31 cellular contexts compared by ENCODE assay signal in the genomic region with DNA sequence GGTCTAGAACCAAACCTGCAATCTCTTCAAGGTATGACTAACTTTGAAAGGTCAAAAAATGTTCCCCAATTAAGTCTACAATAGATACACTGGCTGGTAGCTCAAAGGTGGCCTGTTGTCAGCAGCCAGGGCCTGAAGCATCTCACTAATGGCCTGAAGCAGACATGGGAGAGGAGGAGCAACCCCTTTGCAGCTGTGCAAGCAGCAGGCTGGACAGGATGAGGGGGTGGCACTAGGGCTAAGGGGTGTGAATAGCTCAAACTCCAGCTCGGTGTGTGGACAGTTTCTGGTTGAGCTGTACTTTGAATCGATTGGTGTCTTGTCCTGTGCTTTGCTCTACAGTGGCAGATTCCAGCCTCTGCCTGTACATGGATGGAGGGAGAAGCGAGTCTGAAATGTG. TPM values are rescaled to one million over a fixed set of nuclear protein-coding genes. Genes with fewer than 3 reads are reported as not detected.
A peak's percentile ranks its signal among the peaks of the same experiment; 100 is the strongest.
DNase-seq lines count a peak whose midpoint lies in the region; ATAC-seq, FAIRE-seq and TF ChIP-seq lines count a peak whose summit lies in the region.
"Had no signal": no experiment of that assay in that cellular context is flagged by ENCODE, and none has a peak within 500 bp of the region (broad histone marks: within the 10 kb centered on the region; RNA-seq: fewer than 3 reads in every experiment).

No MANE protein-coding gene starts in this region.

- H3K4me1 Mint-ChIP-seq in progenitor cell of endocrine pancreas (ENCODE audit: low read depth), result peaks cover 12% of the 10 kb centered on the region
- H3K4me1 Mint-ChIP-seq: endodermal cell had no signal

- no peak for FAIRE-seq in GM12878 (lab: Jason Lieb, UNC)
- FAIRE-seq: pancreas had no signal

- WGBS in GM12878 (ENCODE audit: insufficient coverage, insufficient replicate concordance, low lambda C conversion rate, missing lambda C conversion rate), result 31% methylated on average over 3 of the region's 3 CpGs

- H4K20me1 ChIP-seq in GM12878 (ENCODE audit: control insufficient read depth, insufficient read depth), result no peaks in the 10 kb centered on the region

- peak; percentile 67 for ATAC-seq in GM12878
- ATAC-seq in left colon, result no peak
- ATAC-seq in GM19463 (IDR thresholded peaks at IDR 0.05; ENCODE audit: unreplicated experiment), result no peak
- ATAC-seq: CD8-positive, alpha-beta T cell; natural killer cell; pancreas; right cardiac atrium had no signal

- H3K27me3 Mint-ChIP-seq in progenitor cell of endocrine pancreas, result peaks cover 3% of the 10 kb centered on the region

- SMC1A ChIA-PET in GM12878 (lab: Charles Lee; ENCODE audit: uncharacterized antibody, unreplicated experiment), result interaction anchor here (0.6 to 1.3 kb wide), 3 partner anchors 10 to 241 kb away, joined by 3 to 4 read pairs (median 3); no protein-coding TSS in a partner anchor

- H3K27ac Mint-ChIP-seq in progenitor cell of endocrine pancreas, result peak overlapping the region; percentile 69
- H3K27ac Mint-ChIP-seq: activated CD4-positive, alpha-beta T cell treated with anti-CD3 and anti-CD28 coated beads, Interleukin-2, amount 10 ng/mL, durations not matched to agents 24 days and 14 days; CD8-positive, alpha-beta T cell; endodermal cell; natural killer cell; stimulated activated naive CD8-positive, alpha-beta T cell treated with anti-CD3 and anti-CD28 coated beads, Interleukin-15, Interleukin-2, amounts not matched to agents 100 ng/mL and 50 ng/mL, for 24 hours; T-helper 2 cell treated with Interferon-gamma antibody and Interleukin-4, amounts not matched to agents 5 μg/mL and 100 μg/mL, for 36 hours had no signal

- no TSS peak for BruUV-seq in GM12878 (replicated peaks; lab: Mats Ljungman, UMichigan)

- peaks cover 6% of the 10 kb centered on the region for H3K4me1 ChIP-seq in GM12878 (ENCODE audit: control insufficient read depth, insufficient read depth, low read length)
- H3K4me1 ChIP-seq: left ventricle myocardium inferior, pancreas had no signal

- RAD21 ChIA-PET in GM12878 (lab: Charles Lee; ENCODE audit: unreplicated experiment), result no interaction called here

- H3K4me3 ChIP-seq in GM12878, result no peak overlapping the region
- H3K4me3 ChIP-seq: esophagus muscularis mucosa, hepatocyte, left ventricle myocardium inferior, pancreas, tibial nerve had no signal

- H3K36me3 Mint-ChIP-seq in progenitor cell of endocrine pancreas (ENCODE audit: insufficient read depth), result no peaks in the 10 kb centered on the region
- H3K36me3 Mint-ChIP-seq: CD8-positive, alpha-beta T cell; natural killer cell had no signal

- H3K79me2 ChIP-seq in GM12878 (ENCODE audit: control insufficient read depth, insufficient read depth, low read length), result no peaks in the 10 kb centered on the region
- H3K79me2 ChIP-seq: hepatocyte had no signal

- H3K9me3 Mint-ChIP-seq in progenitor cell of endocrine pancreas (ENCODE audit: low read depth), result no peaks in the 10 kb centered on the region
- H3K9me3 Mint-ChIP-seq: activated CD4-positive, alpha-beta T cell treated with anti-CD3 and anti-CD28 coated beads, Interleukin-2, amount 10 ng/mL, durations not matched to agents 24 days and 14 days; CD8-positive, alpha-beta T cell; natural killer cell; stimulated activated naive CD8-positive, alpha-beta T cell treated with anti-CD3 and anti-CD28 coated beads, Interleukin-15, Interleukin-2, amounts not matched to agents 100 ng/mL and 50 ng/mL, for 24 hours; T-helper 2 cell treated with Interferon-gamma antibody and Interleukin-4, amounts not matched to agents 5 μg/mL and 100 μg/mL, for 36 hours had no signal

- TF ChIP-seq POLR2A in GM12878 (IDR thresholded peaks at IDR 0.05; ENCODE audit: low read depth, low read length), result no peak

- no peak overlapping the region; the same call in 1 of the 2 replicates for H2AFZ ChIP-seq in GM12878 (ENCODE audit: control insufficient read depth, low read depth, low read length)
- H2AFZ ChIP-seq: hepatocyte had no signal

- H3K36me3 ChIP-seq in GM12878 (ENCODE audit: control insufficient read depth in 2 of 2, insufficient read depth in 2 of 2, low read length in 1 of 2), result no peaks in the 10 kb centered on the region
- H3K36me3 ChIP-seq: esophagus muscularis mucosa, left ventricle myocardium inferior, pancreas, tibial nerve had no signal

- no peak overlapping the region for H3K9ac ChIP-seq in GM12878 (ENCODE audit: control insufficient read depth, insufficient read depth, low read length)

- in situ Hi-C loops in GM12878 (cut with MboI), result no loop called here

- no peak overlapping the region for H3K4me2 ChIP-seq in GM12878 (ENCODE audit: control insufficient read depth, insufficient read depth)
- H3K4me2 ChIP-seq: hepatocyte had no signal

- TF ChIP-seq RAD21 in GM12878 (IDR thresholded peaks at IDR 0.05; ENCODE audit: insufficient read depth, low read depth, low read length), result no peak

- no peak overlapping the region for H3K27ac ChIP-seq in GM12878 (ENCODE audit: control insufficient read depth, insufficient read depth)
- H3K27ac ChIP-seq: 22Rv1, esophagus muscularis mucosa, hepatocyte, HL-60, left ventricle myocardium inferior, pancreas, tibial nerve, VCaP had no signal

- POLR2A ChIA-PET in GM12878 (lab: Charles Lee), result interaction anchor here (0.5 kb wide), 1 partner anchor 451 kb away, joined by 6 read pairs; no protein-coding TSS in a partner anchor

- TF ChIP-seq EP300 in GM12878 (IDR thresholded peaks at IDR 0.05; ENCODE audit: borderline replicate concordance in 1 of 2, control insufficient read depth in 1 of 2, low read depth in 2 of 2, low read length in 2 of 2), result no peak

- peak; percentile 20 for DNase-seq in DMS53 (lab: John Stamatoyannopoulos, UW)
- DNase-seq in DMS53 treated with DMSO at 0.1 percent for 48 hours (lab: John Stamatoyannopoulos, UW; ENCODE audit: unreplicated experiment), result no peak
- peak; percentile 65 for DNase-seq in NCI-H146 (lab: John Stamatoyannopoulos, UW)
- DNase-seq in GM12878 (ENCODE audit: low read depth, low spot score), result no peak
- DNase-seq in progenitor cell of endocrine pancreas (ENCODE audit: low spot score, unreplicated experiment), result no peak
- no peak for DNase-seq in NCI-H1105 treated with DMSO at 0.1 percent for 48 hours (lab: John Stamatoyannopoulos, UW)
- DNase-seq in left colon, result no peak
- DNase-seq: activated CD4-positive, alpha-beta T cell treated with anti-CD3 and anti-CD28 coated beads, Interleukin-2, amount 10 ng/mL, durations not matched to agents 24 days and 14 days; activated naive CD4-positive, alpha-beta T cell treated with anti-CD3 and anti-CD28 coated beads, Interleukin-2, amount 50 U/mL, for 16 hours; AML-193; anterior cingulate cortex; CD8-positive, alpha-beta T cell; DMS79 treated with DMSO at 0.1 percent for 48 hours; endodermal cell; foreskin melanocyte; left ventricle myocardium inferior; midbrain; natural killer cell; NCI-H2081 treated with DMSO at 0.1 percent for 48 hours; NCI-H446; pancreas; right cardiac atrium had no signal

- H3K27me3 ChIP-seq in GM12878 (replicated peaks in 1 of 2; ENCODE audit: control insufficient read depth in 2 of 2, insufficient read depth in 2 of 2, low read length in 1 of 2), result no peaks in the 10 kb centered on the region
- H3K27me3 ChIP-seq: hepatocyte, pancreas, tibial nerve had no signal

- H3K9me3 ChIP-seq in GM12878 (replicated peaks; ENCODE audit: control insufficient read depth, insufficient read depth, low read length), result no peaks in the 10 kb centered on the region
- H3K9me3 ChIP-seq: esophagus muscularis mucosa, left ventricle myocardium inferior, pancreas, tibial nerve had no signal

- intact Hi-C loops in GM12878 (cut with micrococcal nuclease; ENCODE audit: unreplicated experiment) (no loop called here), left colon (cut with DNase I, micrococcal nuclease) (no loop called here)

- no peak overlapping the region for H3K4me3 Mint-ChIP-seq in progenitor cell of endocrine pancreas (ENCODE audit: low read depth)
- H3K4me3 Mint-ChIP-seq: activated CD4-positive, alpha-beta T cell treated with anti-CD3 and anti-CD28 coated beads, Interleukin-2, amount 10 ng/mL, durations not matched to agents 24 days and 14 days; CD8-positive, alpha-beta T cell; endodermal cell; natural killer cell; stimulated activated naive CD8-positive, alpha-beta T cell treated with anti-CD3 and anti-CD28 coated beads, Interleukin-15, Interleukin-2, amounts not matched to agents 100 ng/mL and 50 ng/mL, for 24 hours; T-helper 2 cell treated with Interferon-gamma antibody and Interleukin-4, amounts not matched to agents 5 μg/mL and 100 μg/mL, for 36 hours had no signal

- TF ChIP-seq CTCF in GM12878 (IDR thresholded peaks at IDR 0.05 in 2 of 3, conservative IDR thresholded peaks at IDR 0.05 in 1 of 3; ENCODE audit: control insufficient read depth in 2 of 3, extremely low read depth in 1 of 3, insufficient read depth in 1 of 3, low read depth in 3 of 3, low read length in 3 of 3), result no peak
- no peak for TF ChIP-seq CTCF in progenitor cell of endocrine pancreas (IDR thresholded peaks at IDR 0.05; ENCODE audit: unreplicated experiment)

- CTCF ChIA-PET in GM12878 (lab: Yijun Ruan, JAX), result interaction anchor here (0.8 to 4.3 kb wide), 2 partner anchors 8 to 100 kb away, joined by 3 to 17 read pairs; no protein-coding TSS in a partner anchor

TF ChIP-seq in GM12878, 131 proteins besides CTCF, POLR2A, EP300 and RAD21:
- no peak for TF ChIP-seq GABPA (IDR thresholded peaks at IDR 0.05; ENCODE audit: low read depth)
TF ChIP-seq in GM12878: peak in this region for 0.

RNA-seq across cellular contexts. Expression of gene DTNB, which starts 34.5 kb away (rescaled TPM):
- total RNA-seq in GM12878 (2013; cell fraction: nucleolus; rRNA removed), result 56.6 and 60.1 TPM in 2 replicates
- total RNA-seq in GM12878 (2014; rRNA removed) (4.5 and 4.6 TPM in 2 replicates), GM12878 (2014; rRNA removed; fragmentation: Illumina TruSeq; extraction: Trizol) (5.3 and 6.8 TPM in 2 replicates), GM12878 (2021) (9.7 TPM in 2 replicates), progenitor cell of endocrine pancreas (26.6 and 29.3 TPM in 2 replicates), left colon (1 to 10 TPM; 5.0 to 6.9 TPM)
- 9.5 TPM for polyA plus RNA-seq in GM12878 (2011; ENCODE audit: low read depth)
- polyA plus RNA-seq in GM12878 (2011; rRNA removed) (12.1 and 14.0 TPM in 2 replicates), GM12878 (2014; fragmentation: Illumina TruSeq; extraction: Trizol) (6.0 and 7.4 TPM in 2 replicates), GM12878 (2014; fragmentation: Nextera tagmentation; extraction: Ambion mirVana) (10 to 100 TPM; 23.9 to 30.6 TPM), GM12878 (2014; rRNA removed) (6.0 and 6.6 TPM in 2 replicates), GM12878 (2016; fragmentation: Nextera tagmentation; extraction: Ambion mirVana) (10 to 100 TPM; 17.6 to 23.0 TPM)
- polyA plus RNA-seq in GM12878 (2011; cell fraction: cytosol; rRNA removed), result 8.0 and 9.3 TPM in 2 replicates
- polyA plus RNA-seq in GM12878 (2011; cell fraction: nucleus; rRNA removed), result 11.6 and 12.3 TPM in 2 replicates
- 33.4 and 43.1 TPM in 2 replicates for polyA plus RNA-seq in GM12878 (2012)
- 20.6 and 22.2 TPM in 2 replicates for polyA minus RNA-seq in GM12878 (2011; rRNA and poly(A)+ RNA removed)
- 4.6 and 6.4 TPM in 2 replicates for polyA minus RNA-seq in GM12878 (2011; cell fraction: cytosol; rRNA and poly(A)+ RNA removed)
- polyA minus RNA-seq in GM12878 (2011; cell fraction: nucleus; rRNA and poly(A)+ RNA removed), result 14.4 and 23.3 TPM in 2 replicates

Comparison
In these comparisons a context has a peak if more than half of its experiments do, and no peak if none do; other contexts are left out.
1. DNase-seq: peak in DMS53 (single experiment) and NCI-H146 (single experiment); none in DMS53 treated with DMSO at 0.1 percent for 48 hours (single experiment), GM12878 (single experiment), progenitor cell of endocrine pancreas (single experiment), NCI-H1105 treated with DMSO at 0.1 percent for 48 hours (single experiment) and left colon (0 of 2).